Comparison of ENCODE assay signal across 8 cellular contexts in the genomic region with DNA sequence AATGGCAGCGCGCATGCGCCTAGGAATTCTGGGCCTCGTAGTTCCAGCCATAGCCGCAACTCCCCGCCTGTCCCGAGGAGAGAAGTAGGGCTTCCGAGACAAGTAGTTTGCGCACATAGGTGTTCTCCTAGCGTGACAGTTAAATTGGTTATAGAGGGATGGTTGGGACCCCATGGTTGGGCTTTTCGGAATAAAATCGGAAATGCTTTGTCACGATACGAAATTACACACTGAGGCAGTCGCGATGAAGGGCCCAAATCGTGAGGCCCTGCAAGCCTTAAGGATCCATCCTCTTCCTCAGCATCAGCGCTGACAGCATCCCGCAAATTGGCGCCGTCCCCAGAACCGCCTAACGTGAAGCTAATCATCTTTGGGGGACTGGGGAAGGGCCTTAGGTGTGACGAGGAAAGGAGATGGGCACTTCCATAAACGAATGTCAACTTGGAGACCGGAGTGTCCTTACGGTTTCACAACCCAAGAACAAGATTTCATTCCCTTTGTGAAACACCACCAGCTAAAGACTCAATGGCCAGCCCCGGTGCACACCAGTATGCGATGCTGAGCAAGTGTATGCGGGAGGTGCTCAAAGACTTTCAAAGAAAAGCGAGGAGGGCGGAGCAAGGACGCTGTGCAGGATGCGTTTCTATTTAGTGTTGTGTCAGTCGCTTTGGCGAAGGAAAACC. TPM values are rescaled to one million over a fixed set of nuclear protein-coding genes. Genes with fewer than 3 reads are reported as not detected.
A peak's percentile ranks its signal among the peaks of the same experiment; 100 is the strongest.
DNase-seq lines count a peak whose midpoint lies in the region; ATAC-seq lines count a peak whose summit lies in the region.

No MANE protein-coding gene starts in this region.

- H3K4me3 ChIP-seq in GM23248: peak overlapping the region; percentile 82

- peak overlapping the region; percentile 78 for H3K4me2 ChIP-seq in GM23248 (ENCODE audit: unreplicated experiment)

- peaks cover 13% of the 10 kb centered on the region for H3K4me1 ChIP-seq in GM23248 (ENCODE audit: insufficient read depth)

- no peaks in the 10 kb centered on the region for H4K20me1 ChIP-seq in GM23248 (ENCODE audit: insufficient read depth)

- no peaks in the 10 kb centered on the region for H3K27me3 ChIP-seq in GM23248 (replicated peaks; ENCODE audit: insufficient read depth)

- H3K9me3 ChIP-seq in GM23248 (ENCODE audit: low read depth): no peaks in the 10 kb centered on the region

- WGBS in GM23248 (ENCODE audit: low coverage in 1 of 2, low lambda C conversion rate in 2 of 2, missing lambda C conversion rate in 2 of 2), 2 experiments: 2% methylated on average over 36 of the region's 36 CpGs

- DNase-seq in AG08396 (ENCODE audit: low spot score): peak; percentile 22
- DNase-seq in GM23248: peak; percentile 67
- DNase-seq in T-helper 22 cell (ENCODE audit: low read depth): peak; percentile 1
- peak in 32 of 61 donors; percentile 20 to 75 (median 55) for DNase-seq in caudate nucleus (lab: John Stamatoyannopoulos, UW)
- DNase-seq in left kidney (ENCODE audit: low read depth, low spot score): peak; percentile 45
- peak; percentile 20 to 23 for DNase-seq in stimulated activated CD4-positive, alpha-beta T cell treated with anti-CD3 and anti-CD28 coated beads, Interleukin-4, amount 100 ng/mL, for 48 hours (ENCODE audit: low read depth in 2 of 2)

- peak overlapping the region; percentile 97 for H2AFZ ChIP-seq in GM23248

- H3K27ac ChIP-seq in GM23248 (no peak overlapping the region), caudate nucleus (ENCODE audit: low read depth, low read length) (peak overlapping the region; percentile 82)

- H3K9me2 ChIP-seq in GM23248 (ENCODE audit: insufficient read depth): no peaks in the 10 kb centered on the region

- H3K79me2 ChIP-seq in GM23248 (ENCODE audit: insufficient read depth): peaks cover 35% of the 10 kb centered on the region

- peak overlapping the region; percentile 39 for H3K9ac ChIP-seq in GM23248

- in situ Hi-C loops in GM23248 (cut with MboI): loop anchor here (10.0 kb wide), 1 partner anchor 206 kb away; no protein-coding TSS in a partner anchor

- ATAC-seq in HG02763 (IDR thresholded peaks at IDR 0.05; ENCODE audit: unreplicated experiment): no peak
- ATAC-seq in HG02798 (IDR thresholded peaks at IDR 0.05; ENCODE audit: poor library complexity, unreplicated experiment): no peak

- H3K36me3 ChIP-seq in GM23248 (ENCODE audit: low read depth): no peaks in the 10 kb centered on the region

- H3F3A ChIP-seq in GM23248 (ENCODE audit: insufficient read depth): peaks cover 16% of the 10 kb centered on the region

RNA-seq across cellular contexts. Expression of a gene that starts 0.6 kb away (rescaled TPM):
- 6.3 and 7.6 TPM in 2 replicates for total RNA-seq in GM23248 (2014; rRNA removed; shearing (Covaris generic))
- 4.7 and 5.1 TPM in 2 replicates for polyA plus RNA-seq in GM23248 (2016; fragmentation: Nextera tagmentation; extraction: Ambion mirVana)

Comparison
In these comparisons a context has a peak if more than half of its experiments do, and no peak if none do; other contexts are left out.
1. DNase-seq: peak in every context shown above with its lines; median percentile 67 in GM23248; 55 in caudate nucleus; 45 in left kidney; 22 in AG08396; 22 in stimulated activated CD4-positive, alpha-beta T cell treated with anti-CD3 and anti-CD28 coated beads, Interleukin-4, amount 100 ng/mL, for 48 hours; 1 in T-helper 22 cell.